ENCODE assay signal across 11 cellular contexts in genomic region chr3:108602935-108603294, GRCh38. TPM values are rescaled to one million over a fixed set of nuclear protein-coding genes. Genes with fewer than 3 reads are reported as not detected.
DNase-seq lines count a peak whose midpoint lies in the region; ATAC-seq and TF ChIP-seq lines count a peak whose summit lies in the region.
"Had no signal": no experiment of that assay in that cellular context is flagged by ENCODE, and none has a peak within 500 bp of the region (broad histone marks: within the 10 kb centered on the region; RNA-seq: fewer than 3 reads in every experiment).

No MANE protein-coding gene starts in this region.

- H3K27ac Mint-ChIP-seq in CD4-positive, alpha-beta T cell = peak overlapping the region; percentile 87
- H3K27ac Mint-ChIP-seq in activated CD8-positive, alpha-beta T cell treated with anti-CD3 and anti-CD28 coated beads for 36 hours = peak overlapping the region; percentile 90

- POLR2A ChIA-PET in CD4-positive, alpha-beta T cell (lab: Charles Lee) = interaction anchor here (1.0 to 10.0 kb wide), 9 partner anchors 9 to 381 kb away, joined by 3 to 250 read pairs (median 5); partner anchors contain the start of genes CIP2A, DZIP3 and IFT57
- POLR2A ChIA-PET in activated CD8-positive, alpha-beta T cell treated with anti-CD3 and anti-CD28 coated beads for 36 hours (lab: Charles Lee) = interaction anchor here (1.2 to 6.5 kb wide), 2 partner anchors 14 to 25 kb away, joined by 3 to 57 read pairs; partner anchors contain the start of genes CIP2A and DZIP3

- no peaks in the 10 kb centered on the region for H3K79me2 ChIP-seq in mesendoderm (ENCODE audit: control insufficient read depth, insufficient read depth, low read length)

- no peak overlapping the region for H3K4me2 ChIP-seq in mesendoderm (ENCODE audit: low read length)

- no peak overlapping the region for H2BK15ac ChIP-seq in mesendoderm (replicated peaks; ENCODE audit: low read depth)

- H3K27ac ChIP-seq in CD4-positive, alpha-beta T cell (ENCODE audit: low read depth, low read length) = peak overlapping the region; percentile 52
- H3K27ac ChIP-seq in mesendoderm (ENCODE audit: low read depth, low read length) (no peak overlapping the region), brain microvascular endothelial cell (no peak overlapping the region)
- H3K27ac ChIP-seq: C4-2B had no signal

- H3K27me3 Mint-ChIP-seq in CD4-positive, alpha-beta T cell = no peaks in the 10 kb centered on the region
- no peaks in the 10 kb centered on the region for H3K27me3 Mint-ChIP-seq in activated CD8-positive, alpha-beta T cell treated with anti-CD3 and anti-CD28 coated beads for 36 hours

- no peak overlapping the region for H3K23ac ChIP-seq in mesendoderm (ENCODE audit: low read length)

- peak; percentile 12 for ATAC-seq in CD4-positive, alpha-beta T cell (ENCODE audit: poor library complexity)
- ATAC-seq in GM19328 (IDR thresholded peaks at IDR 0.05; ENCODE audit: unreplicated experiment) (peak; percentile 5), HG03520 (IDR thresholded peaks at IDR 0.05; ENCODE audit: unreplicated experiment) (no peak)
- peak; percentile 18 for ATAC-seq in activated CD8-positive, alpha-beta T cell treated with anti-CD3 and anti-CD28 coated beads for 36 hours

- intact Hi-C loops in CD4-positive, alpha-beta T cell (cut with DNase I, micrococcal nuclease) = loop anchor here in 1 of 2 experiments (2.0 kb wide), 1 partner anchor 14 kb away; the partner anchor contains the start of genes CIP2A and DZIP3
- intact Hi-C loops in activated CD8-positive, alpha-beta T cell treated with anti-CD3 and anti-CD28 coated beads for 36 hours (cut with micrococcal nuclease) = no loop called here

- H3K4me3 ChIP-seq in mesendoderm (ENCODE audit: low read length) (no peak overlapping the region), brain microvascular endothelial cell (ENCODE audit: low read depth, low read length) (no peak overlapping the region)

- no peak for TF ChIP-seq CTCF in CD4-positive, alpha-beta T cell (IDR thresholded peaks at IDR 0.05)
- no peak for TF ChIP-seq CTCF in activated CD8-positive, alpha-beta T cell treated with anti-CD3 and anti-CD28 coated beads for 36 hours (IDR thresholded peaks at IDR 0.05)
- no peak for TF ChIP-seq CTCF in brain microvascular endothelial cell (IDR thresholded peaks at IDR 0.05; ENCODE audit: low read depth, low read length, missing control alignments)

- no peak overlapping the region for H3K9ac ChIP-seq in mesendoderm (ENCODE audit: low read length)

- H2BK5ac ChIP-seq in mesendoderm (ENCODE audit: low read length) = no peak overlapping the region

- H3K36me3 ChIP-seq in mesendoderm (ENCODE audit: control insufficient read depth, insufficient read depth, low read length) (no peaks in the 10 kb centered on the region), brain microvascular endothelial cell (replicated peaks) (no peaks in the 10 kb centered on the region)

- WGBS in mesendoderm (ENCODE audit: extremely low coverage, insufficient coverage, low lambda C conversion rate) = no CpG with 5 or more reads among the region's 2 CpGs

- H3K36me3 Mint-ChIP-seq in CD4-positive, alpha-beta T cell (ENCODE audit: low read depth) = peaks cover 7% of the 10 kb centered on the region
- peaks cover 23% of the 10 kb centered on the region for H3K36me3 Mint-ChIP-seq in activated CD8-positive, alpha-beta T cell treated with anti-CD3 and anti-CD28 coated beads for 36 hours (ENCODE audit: low read depth)

- no peak overlapping the region for H2BK120ac ChIP-seq in mesendoderm (ENCODE audit: low read depth, low read length)

- H3K18ac ChIP-seq in mesendoderm (ENCODE audit: low read length) = no peak overlapping the region

- peaks cover 72% of the 10 kb centered on the region for H3K4me1 Mint-ChIP-seq in CD4-positive, alpha-beta T cell (ENCODE audit: low read depth)
- peaks cover 69% of the 10 kb centered on the region for H3K4me1 Mint-ChIP-seq in activated CD8-positive, alpha-beta T cell treated with anti-CD3 and anti-CD28 coated beads for 36 hours (ENCODE audit: low read depth)

- no peak for DNase-seq in CD4-positive, alpha-beta T cell
- DNase-seq in activated CD8-positive, alpha-beta T cell treated with anti-CD3 and anti-CD28 coated beads for 36 hours = no peak
- DNase-seq in mesendoderm (peak; percentile 71), brain microvascular endothelial cell (no peak), Ammon's horn (ENCODE audit: low spot score) (no peak), DMS79 (lab: John Stamatoyannopoulos, UW) (no peak)
- DNase-seq: activated CD4-positive, CD25-positive, alpha-beta regulatory T cell; NCI-H446 had no signal

- H4K8ac ChIP-seq in mesendoderm (ENCODE audit: low read depth, low read length) = no peak overlapping the region

- H3K9me3 ChIP-seq in CD4-positive, alpha-beta T cell (ENCODE audit: control insufficient read depth, low read length) = no peaks in the 10 kb centered on the region

- no peak overlapping the region for H2AK5ac ChIP-seq in mesendoderm (ENCODE audit: low read length)

- no peak overlapping the region for H3K4ac ChIP-seq in mesendoderm (ENCODE audit: low read depth, low read length)

- no peak overlapping the region for H4K5ac ChIP-seq in mesendoderm (ENCODE audit: low read length)

- H3K4me1 ChIP-seq in mesendoderm (ENCODE audit: control insufficient read depth, low read depth, low read length) = peaks cover 2% of the 10 kb centered on the region

- CTCF ChIA-PET in CD4-positive, alpha-beta T cell (lab: Charles Lee) = interaction anchor here (0.9 to 1.8 kb wide), 3 partner anchors 11 to 125 kb away, joined by 3 to 7 read pairs (median 4); partner anchors contain the start of genes CIP2A and DZIP3
- CTCF ChIA-PET in activated CD8-positive, alpha-beta T cell treated with anti-CD3 and anti-CD28 coated beads for 36 hours (lab: Charles Lee) = interaction anchor here (1.0 to 3.4 kb wide), 8 partner anchors 9 to 421 kb away, joined by 3 to 21 read pairs (median 4); partner anchors contain the start of genes CIP2A and DZIP3

- no peaks in the 10 kb centered on the region for H3K9me3 Mint-ChIP-seq in CD4-positive, alpha-beta T cell
- peaks cover 9% of the 10 kb centered on the region for H3K9me3 Mint-ChIP-seq in activated CD8-positive, alpha-beta T cell treated with anti-CD3 and anti-CD28 coated beads for 36 hours

- peak overlapping the region; percentile 87 for H3K4me3 Mint-ChIP-seq in CD4-positive, alpha-beta T cell
- H3K4me3 Mint-ChIP-seq in activated CD8-positive, alpha-beta T cell treated with anti-CD3 and anti-CD28 coated beads for 36 hours = peak overlapping the region; percentile 66

- peaks cover 1% of the 10 kb centered on the region for H3K79me1 ChIP-seq in mesendoderm (ENCODE audit: low read length)

- no peak overlapping the region for H3K56ac ChIP-seq in mesendoderm (ENCODE audit: low read length)

- no peaks in the 10 kb centered on the region for H3K27me3 ChIP-seq in CD4-positive, alpha-beta T cell (ENCODE audit: control insufficient read depth, insufficient read depth, low read length)
- H3K27me3 ChIP-seq in mesendoderm (ENCODE audit: insufficient read depth, low read length, poor library complexity) (no peaks in the 10 kb centered on the region), brain microvascular endothelial cell (replicated peaks) (no peaks in the 10 kb centered on the region)

- in situ Hi-C loops in brain microvascular endothelial cell (cut with HindIII; ENCODE audit: low pct_ligation_motif_present, low sequenced_read_pairs) = no loop called here

RNA-seq across cellular contexts. Expression of gene DZIP3, which starts 13.4 kb away (rescaled TPM):
- total RNA-seq in CD4-positive, alpha-beta T cell = 10 to 100 TPM; 12.2 to 14.5 TPM
- total RNA-seq in activated CD8-positive, alpha-beta T cell treated with anti-CD3 and anti-CD28 coated beads for 36 hours = 10 to 100 TPM; 18.5 to 21.8 TPM
- polyA plus RNA-seq in mesendoderm (2013, experiment 1 of 2) = 13.1 TPM
- polyA plus RNA-seq in mesendoderm (2013, experiment 2 of 2) = 13.1 TPM

RNA-seq across cellular contexts. Expression of gene CIP2A, which starts 13.7 kb away (rescaled TPM):
- total RNA-seq in CD4-positive, alpha-beta T cell = 1 to 10 TPM; 2.7 to 3.9 TPM
- 10 to 100 TPM; 42.5 to 44.9 TPM for total RNA-seq in activated CD8-positive, alpha-beta T cell treated with anti-CD3 and anti-CD28 coated beads for 36 hours
- polyA plus RNA-seq in mesendoderm (2013, experiment 1 of 2) = 41.2 TPM
- polyA plus RNA-seq in mesendoderm (2013, experiment 2 of 2) = 35.1 TPM

Comparison
In these comparisons a context has a peak if more than half of its experiments do, and no peak if none do; other contexts are left out.
1. RNA of gene CIP2A, which starts 13.7 kb away (total RNA-seq): 42.5 to 44.9 TPM in activated CD8-positive, alpha-beta T cell treated with anti-CD3 and anti-CD28 coated beads for 36 hours; 2.7 to 3.9 TPM in CD4-positive, alpha-beta T cell; every median in the first group is over 4 times any median in the second.